Comparison of ENCODE assay signal across 8 cellular contexts in genomic region chr7:73153921-73154585, GRCh38.
DNase-seq lines count a peak whose midpoint lies in the region; ATAC-seq, FAIRE-seq and TF ChIP-seq lines count a peak whose summit lies in the region.
"Not testable (repeated sequence)": the region's sequence is repeated elsewhere in the genome, so short reads cannot be mapped to it uniquely, and the experiment has no call there.

No MANE protein-coding gene starts in this region.

- not testable (repeated sequence) for H4K20me1 ChIP-seq in SU-DHL-6 (ENCODE audit: low read depth, low read length)

- not testable (repeated sequence) for H3K27ac ChIP-seq in CD8-positive, alpha-beta T cell (ENCODE audit: low read depth, low read length); SU-DHL-6 (ENCODE audit: low read depth, low read length); adrenal gland; right lobe of liver; pancreas; testis

- H3K4me2 ChIP-seq in SU-DHL-6 (ENCODE audit: low read depth, low read length, poor library complexity, severe bottlenecking) = peak overlapping the region; percentile 30

- CTCF ChIA-PET in CD8-positive, alpha-beta T cell (lab: Charles Lee) = not testable (repeated sequence)

- H3K4me1 Mint-ChIP-seq in CD8-positive, alpha-beta T cell (ENCODE audit: low read depth) = not testable (repeated sequence)

- POLR2A ChIA-PET in CD8-positive, alpha-beta T cell (lab: Charles Lee) = not testable (repeated sequence)

- not testable (repeated sequence) for H3F3A ChIP-seq in SU-DHL-6 (ENCODE audit: insufficient read depth)

- peak overlapping the region; percentile 35 for H3K4me3 Mint-ChIP-seq in CD8-positive, alpha-beta T cell

- not testable (repeated sequence) for H2AFZ ChIP-seq in SU-DHL-6 (ENCODE audit: low read depth, low read length, severe bottlenecking)

- H3K27me3 ChIP-seq in CD8-positive, alpha-beta T cell (ENCODE audit: insufficient read depth, low read length); SU-DHL-6 (ENCODE audit: low read length); adrenal gland; right lobe of liver; pancreas; testis: not testable (repeated sequence)

- H3K9me3 ChIP-seq in CD8-positive, alpha-beta T cell (ENCODE audit: low read length); SU-DHL-6 (ENCODE audit: insufficient read depth, low read length); adrenal gland (replicated peaks in 1 of 3); right lobe of liver; pancreas; testis: not testable (repeated sequence)

- H3K79me2 ChIP-seq in SU-DHL-6 (ENCODE audit: insufficient read depth, low read length) = not testable (repeated sequence)

- not testable (repeated sequence) for TF ChIP-seq POLR2A in adrenal gland (IDR thresholded peaks at IDR 0.05); right lobe of liver (IDR thresholded peaks at IDR 0.05); testis (IDR thresholded peaks at IDR 0.05)

- not testable (repeated sequence) for TF ChIP-seq CTCF in CD8-positive, alpha-beta T cell (IDR thresholded peaks at IDR 0.05); SU-DHL-6 (IDR thresholded peaks at IDR 0.05; ENCODE audit: insufficient read depth, low read length, poor library complexity, severe bottlenecking); adrenal gland (IDR thresholded peaks at IDR 0.05); right lobe of liver (IDR thresholded peaks at IDR 0.05); pancreas (IDR thresholded peaks at IDR 0.05); testis (IDR thresholded peaks at IDR 0.05)

- not testable (repeated sequence) for H3K36me3 ChIP-seq in CD8-positive, alpha-beta T cell (ENCODE audit: insufficient read depth, low read length); SU-DHL-6 (ENCODE audit: low read length); adrenal gland (replicated peaks in 1 of 2); right lobe of liver; pancreas; testis (ENCODE audit: low read depth, missing control alignments)

- H3K4me3 ChIP-seq in CD8-positive, alpha-beta T cell (ENCODE audit: low read depth, low read length); SU-DHL-6 (ENCODE audit: insufficient read depth, low read length, poor library complexity, severe bottlenecking); right lobe of liver; testis: not testable (repeated sequence)
- H3K4me3 ChIP-seq in adrenal gland (peak overlapping the region in 1 of 4 donors; percentile 62), pancreas (peak overlapping the region in 1 of 4 donors; percentile 42)

- not testable (repeated sequence) for FAIRE-seq in pancreas (lab: Jason Lieb, UNC)

- peak overlapping the region; percentile 22; the same call in 1 of the 2 replicates for H3K9ac ChIP-seq in SU-DHL-6 (ENCODE audit: low read length)

- H3K9me3 Mint-ChIP-seq in CD8-positive, alpha-beta T cell = not testable (repeated sequence)

- WGBS in adrenal gland, 4 donors = 12 to 33% (median 29%) methylated on average over 5 to 9 of the region's 23 CpGs
- 9% methylated on average over 4 of the region's 23 CpGs for WGBS in right lobe of liver (ENCODE audit: insufficient coverage, low coverage, low lambda C conversion rate, missing lambda C conversion rate)
- 25 to 40% methylated on average over 6 to 9 of the region's 23 CpGs for whole genome bisulfite sequencing in pancreas, 2 donors
- 2% methylated on average over 9 of the region's 23 CpGs; no CpG with 5 or more reads in 1 of the 2 donors for WGBS in testis, 2 donors

- intact Hi-C loops in CD8-positive, alpha-beta T cell (cut with DNase I, micrococcal nuclease); adrenal gland (cut with DNase I); Right ventricle myocardium inferior (cut with DNase I); right lobe of liver (cut with DNase I); pancreas (cut with DNase I); testis (cut with DNase I; ENCODE audit: low total_unique reads): not testable (repeated sequence)

- not testable (repeated sequence) for H3K36me3 Mint-ChIP-seq in CD8-positive, alpha-beta T cell

- H3K4me1 ChIP-seq in CD8-positive, alpha-beta T cell (ENCODE audit: insufficient read depth, low read length); adrenal gland (replicated peaks in 1 of 2); right lobe of liver; pancreas; testis: not testable (repeated sequence)

- not testable (repeated sequence) for DNase-seq in CD8-positive, alpha-beta T cell; Right ventricle myocardium inferior (ENCODE audit: missing footprints)
- DNase-seq in adrenal gland = peak in 5 of 7 donors; percentile 7 to 51 (median 17)
- DNase-seq in right lobe of liver = peak; percentile 17 to 33 (median 30)
- DNase-seq in pancreas = peak in 3 of 6 donors; percentile 20 to 34 (median 23)
- peak; percentile 46 for DNase-seq in testis

- not testable (repeated sequence) for H3K27me3 Mint-ChIP-seq in CD8-positive, alpha-beta T cell (ENCODE audit: low read depth)

- not testable (repeated sequence) for H3K27ac Mint-ChIP-seq in CD8-positive, alpha-beta T cell

- H3K9me2 ChIP-seq in SU-DHL-6 (replicated peaks; ENCODE audit: insufficient read depth, low read length) = not testable (repeated sequence)

- ATAC-seq in CD8-positive, alpha-beta T cell = not testable (repeated sequence)
- ATAC-seq in HG03159 (IDR thresholded peaks at IDR 0.05; ENCODE audit: unreplicated experiment) (peak; percentile 2), Right ventricle myocardium inferior (peak; percentile 6), right lobe of liver (peak in 2 of 4 donors; percentile 6 to 10), pancreas (peak; percentile 2 to 7 (median 4))
